8 cellular contexts compared by ENCODE assay signal in genomic region chr13:26253262-26253786, GRCh38. TPM values are rescaled to one million over a fixed set of nuclear protein-coding genes. Genes with fewer than 3 reads are reported as not detected.
A peak's percentile ranks its signal among the peaks of the same experiment; 100 is the strongest.
DNase-seq lines count a peak whose midpoint lies in the region; ATAC-seq and TF ChIP-seq lines count a peak whose summit lies in the region.

No MANE protein-coding gene starts in this region.

- peak overlapping the region; percentile 89 for H3K4me3 Mint-ChIP-seq in Caco-2 (ENCODE audit: unreplicated experiment)
- H3K4me3 Mint-ChIP-seq in endodermal cell: peak overlapping the region; percentile 80
- H3K4me3 Mint-ChIP-seq in osteocyte (ENCODE audit: unreplicated experiment): peak overlapping the region; percentile 85

- H3K27ac Mint-ChIP-seq in Caco-2 (ENCODE audit: unreplicated experiment) (peak overlapping the region; percentile 91), endodermal cell (no peak overlapping the region), osteocyte (ENCODE audit: unreplicated experiment) (peak overlapping the region; percentile 84)

- H3K27me3 Mint-ChIP-seq in Caco-2 (ENCODE audit: insufficient read depth, unreplicated experiment) (no peaks in the 10 kb centered on the region), endodermal cell (ENCODE audit: insufficient read depth) (no peaks in the 10 kb centered on the region), osteocyte (ENCODE audit: unreplicated experiment) (peaks cover 8% of the 10 kb centered on the region)

- peak overlapping the region; percentile 81 for H3K4me2 ChIP-seq in OCI-LY7 (ENCODE audit: low read length)

- no peak for ATAC-seq in HG02884 (IDR thresholded peaks at IDR 0.05; ENCODE audit: unreplicated experiment)

- H3K36me3 ChIP-seq in Caco-2 (ENCODE audit: control insufficient read depth, insufficient read depth, low read length) (no peaks in the 10 kb centered on the region), OCI-LY7 (ENCODE audit: insufficient read depth, low read length) (no peaks in the 10 kb centered on the region), endodermal cell (ENCODE audit: control insufficient read depth, insufficient read depth, low read length) (no peaks in the 10 kb centered on the region)

- no peaks in the 10 kb centered on the region for H3K9me3 Mint-ChIP-seq in Caco-2 (ENCODE audit: unreplicated experiment)
- H3K9me3 Mint-ChIP-seq in endodermal cell: no peaks in the 10 kb centered on the region
- H3K9me3 Mint-ChIP-seq in osteocyte (ENCODE audit: unreplicated experiment): no peaks in the 10 kb centered on the region

- DNase-seq in Caco-2 (no peak), OCI-LY7 (ENCODE audit: low spot score) (no peak), endodermal cell (no peak), osteocyte (ENCODE audit: extremely low spot score, unreplicated experiment) (no peak), NCI-H526 treated with DMSO at 0.1 percent for 48 hours (lab: John Stamatoyannopoulos, UW) (no peak), NCI-H774 (lab: John Stamatoyannopoulos, UW) (no peak), pons (ENCODE audit: low spot score) (no peak)

- peaks cover 17% of the 10 kb centered on the region for H3K4me1 Mint-ChIP-seq in Caco-2 (ENCODE audit: low read depth, unreplicated experiment)
- peaks cover 29% of the 10 kb centered on the region for H3K4me1 Mint-ChIP-seq in endodermal cell
- H3K4me1 Mint-ChIP-seq in osteocyte (ENCODE audit: unreplicated experiment): peaks cover 22% of the 10 kb centered on the region

- H3K9me3 ChIP-seq in Caco-2: no peaks in the 10 kb centered on the region
- H3K9me3 ChIP-seq in OCI-LY7 (ENCODE audit: low read length): no peaks in the 10 kb centered on the region
- H3K9me3 ChIP-seq in endodermal cell (ENCODE audit: control insufficient read depth, low read length): no peaks in the 10 kb centered on the region

- WGBS in endodermal cell (ENCODE audit: insufficient coverage in 1 of 2, insufficient read length in 1 of 2), 2 experiments: 50 to 65% methylated on average over 6 to 9 of the region's 9 CpGs

- H3K4me3 ChIP-seq in Caco-2 (ENCODE audit: low read depth, low read length) (peak overlapping the region; percentile 96), OCI-LY7 (ENCODE audit: low read depth, low read length, poor library complexity, severe bottlenecking) (peak overlapping the region; percentile 83), endodermal cell (ENCODE audit: low read length) (peak overlapping the region; percentile 90)

- CTCF ChIA-PET in Caco-2 (lab: Charles Lee) (interaction anchor here (0.6 to 0.7 kb wide), 2 partner anchors 27 to 53 kb away, joined by 3 to 6 read pairs; no protein-coding TSS in a partner anchor), OCI-LY7 (lab: Charles Lee; ENCODE audit: unreplicated experiment) (no interaction called here)

- H3K27ac ChIP-seq in OCI-LY7 (ENCODE audit: low read depth, low read length, poor library complexity, severe bottlenecking): peak overlapping the region; percentile 68
- no peak overlapping the region for H3K27ac ChIP-seq in endodermal cell (ENCODE audit: low read depth, low read length)

- BruUV-seq in Caco-2 (replicated peaks; lab: Mats Ljungman, UMichigan) (no TSS peak), OCI-LY7 (replicated peaks; lab: Mats Ljungman, UMichigan) (no TSS peak)

- H3K36me3 Mint-ChIP-seq in Caco-2 (ENCODE audit: insufficient read depth, unreplicated experiment): peaks cover 7% of the 10 kb centered on the region
- H3K36me3 Mint-ChIP-seq in endodermal cell (ENCODE audit: low read depth): no peaks in the 10 kb centered on the region
- H3K36me3 Mint-ChIP-seq in osteocyte (ENCODE audit: unreplicated experiment): no peaks in the 10 kb centered on the region

- peaks cover under 1% of the 10 kb centered on the region; the same call in 1 of the 2 replicates for H3K4me1 ChIP-seq in Caco-2
- H3K4me1 ChIP-seq in OCI-LY7 (ENCODE audit: insufficient read depth, low read length, poor library complexity, severe bottlenecking): peaks cover 29% of the 10 kb centered on the region
- H3K4me1 ChIP-seq in endodermal cell (ENCODE audit: control insufficient read depth, insufficient read depth, low read length): peaks cover 6% of the 10 kb centered on the region

- H3K9me2 ChIP-seq in OCI-LY7 (ENCODE audit: insufficient read depth, low read length): no peaks in the 10 kb centered on the region

- H2AFZ ChIP-seq in OCI-LY7 (ENCODE audit: low read length): peak overlapping the region; percentile 98

- H3K79me2 ChIP-seq in OCI-LY7 (ENCODE audit: insufficient read depth, low read depth, low read length): peaks cover 38% of the 10 kb centered on the region

- POLR2A ChIA-PET in Caco-2 (lab: Charles Lee) (no interaction called here), OCI-LY7 (lab: Charles Lee) (interaction anchor here (0.6 to 1.6 kb wide), 5 partner anchors 9 to 479 kb away, joined by 3 to 5 read pairs (median 4); no protein-coding TSS in a partner anchor)

- TF ChIP-seq CTCF in Caco-2 (IDR thresholded peaks at IDR 0.05; ENCODE audit: insufficient read depth in 1 of 2, low read depth in 1 of 2, low read length in 1 of 2, severe bottlenecking in 1 of 2, unreplicated experiment in 1 of 2): no peak
- no peak for TF ChIP-seq CTCF in OCI-LY7 (conservative IDR thresholded peaks at IDR 0.05; ENCODE audit: low read length)
- no peak for TF ChIP-seq CTCF in endodermal cell (conservative IDR thresholded peaks at IDR 0.05)
- TF ChIP-seq CTCF in osteocyte (IDR thresholded peaks at IDR 0.05): no peak

- intact Hi-C loops in Caco-2 (cut with micrococcal nuclease; ENCODE audit: unreplicated experiment): loop anchor here (1.0 to 10.0 kb wide), 3 partner anchors 32 to 171 kb away; no protein-coding TSS in a partner anchor
- intact Hi-C loops in OCI-LY7 (cut with micrococcal nuclease; ENCODE audit: unreplicated experiment): loop anchor here (10.0 kb wide), 1 partner anchor 241 kb away; no protein-coding TSS in a partner anchor

- H3K9ac ChIP-seq in endodermal cell (ENCODE audit: extremely low read depth, low read length, poor library complexity, severe bottlenecking): no peak overlapping the region

- H3K27me3 ChIP-seq in Caco-2 (replicated peaks; ENCODE audit: control insufficient read depth, insufficient read depth, low read length): no peaks in the 10 kb centered on the region
- H3K27me3 ChIP-seq in endodermal cell (ENCODE audit: control insufficient read depth, insufficient read depth, low read length, poor library complexity, severe bottlenecking): peaks cover 15% of the 10 kb centered on the region

- peaks cover 29% of the 10 kb centered on the region for H4K20me1 ChIP-seq in OCI-LY7 (ENCODE audit: insufficient read depth, low read length)

RNA-seq across cellular contexts. Expression of gene CDK8, which starts 0.6 kb away (rescaled TPM):
- 35.1 and 35.9 TPM in 2 replicates for total RNA-seq in Caco-2 (2022)
- 11.6 and 16.8 TPM in 2 replicates for total RNA-seq in OCI-LY7 (2014; rRNA removed; shearing (Covaris generic))
- total RNA-seq in OCI-LY7 (2022): 20.4 and 22.3 TPM in 2 replicates
- 10 to 100 TPM; 29.4 to 33.1 TPM for total RNA-seq in endodermal cell
- polyA plus RNA-seq in endodermal cell (2013, experiment 1 of 2): 41.1 TPM
- 39.0 TPM for polyA plus RNA-seq in endodermal cell (2013, experiment 2 of 2)
- 12.2 and 14.1 TPM in 2 replicates for total RNA-seq in osteocyte

RNA-seq across cellular contexts. Expression of gene RNF6, which starts 31.2 kb away (rescaled TPM):
- total RNA-seq in Caco-2 (2022) (39.1 and 41.4 TPM in 2 replicates), OCI-LY7 (2022) (30.0 and 33.2 TPM in 2 replicates), endodermal cell (10 to 100 TPM; 18.1 to 20.4 TPM), osteocyte (33.3 and 33.5 TPM in 2 replicates)
- 20.4 and 25.6 TPM in 2 replicates for total RNA-seq in OCI-LY7 (2014; rRNA removed; shearing (Covaris generic))
- polyA plus RNA-seq in endodermal cell (2013, experiment 1 of 2): 12.4 TPM
- polyA plus RNA-seq in endodermal cell (2013, experiment 2 of 2): 13.1 TPM
